Comparison of ENCODE assay signal across 7 cellular contexts in genomic region chr3:129003578-129004112, GRCh38. TPM values are rescaled to one million over a fixed set of nuclear protein-coding genes. Genes with fewer than 3 reads are reported as not detected.
DNase-seq lines count a peak whose midpoint lies in the region; ATAC-seq and TF ChIP-seq lines count a peak whose summit lies in the region.

No MANE protein-coding gene starts in this region.

- ATAC-seq in WTC11 = peak; percentile 12
- no peak for ATAC-seq in GM19328 (IDR thresholded peaks at IDR 0.05; ENCODE audit: unreplicated experiment)

- no peak overlapping the region for H3K23ac ChIP-seq in trophoblast cell (ENCODE audit: low read length)

- no peak overlapping the region for H2BK5ac ChIP-seq in trophoblast cell (ENCODE audit: low read depth, low read length, poor library complexity)

- peaks cover 26% of the 10 kb centered on the region for H3K27me3 ChIP-seq in effector memory CD4-positive, alpha-beta T cell (replicated peaks; ENCODE audit: control insufficient read depth, insufficient read depth, low read length, poor library complexity, severe bottlenecking)
- H3K27me3 ChIP-seq in trophoblast cell (ENCODE audit: insufficient read depth, low read length) (peaks cover 43% of the 10 kb centered on the region), MG63 (peaks cover 43% of the 10 kb centered on the region)

- peaks cover 30% of the 10 kb centered on the region for H3K4me1 ChIP-seq in effector memory CD4-positive, alpha-beta T cell (ENCODE audit: control insufficient read depth, insufficient read depth, low read length, poor library complexity, severe bottlenecking)
- peaks cover 0 to 14% of the 10 kb centered on the region in 2 experiments for H3K4me1 ChIP-seq in trophoblast cell (ENCODE audit: control insufficient read depth in 1 of 2, insufficient read depth in 2 of 2, low read length in 2 of 2)

- H4K91ac ChIP-seq in trophoblast cell (ENCODE audit: low read depth, low read length) = no peak overlapping the region

- POLR2A ChIA-PET in WTC11 (lab: Charles Lee) = interaction anchor here (1.0 kb wide), 1 partner anchor 9 kb away, joined by 3 read pairs; the partner anchor contains the start of gene CFAP92

- CTCF ChIA-PET in WTC11 (lab: Charles Lee) = interaction anchor here (0.9 to 1.4 kb wide), 8 partner anchors 10 to 243 kb away, joined by 3 to 8 read pairs (median 4); partner anchors contain the start of gene CFAP92

- no peak overlapping the region for H3K4ac ChIP-seq in trophoblast cell (ENCODE audit: low read depth, low read length)

- WGBS in trophoblast cell (ENCODE audit: extremely low coverage, insufficient coverage, insufficient read length) = no CpG with 5 or more reads among the region's 55 CpGs

- H3K27ac Mint-ChIP-seq in WTC11 = no peak overlapping the region

- H3K4me2 ChIP-seq in trophoblast cell (ENCODE audit: low read length) = no peak overlapping the region

- TF ChIP-seq CTCF in WTC11 (IDR thresholded peaks at IDR 0.05) = no peak

- H2BK12ac ChIP-seq in trophoblast cell (ENCODE audit: low read length) = no peak overlapping the region

- H3K18ac ChIP-seq in trophoblast cell (ENCODE audit: low read length) = no peak overlapping the region

- no peak overlapping the region for H4K12ac ChIP-seq in trophoblast cell (ENCODE audit: low read depth, low read length)

- no peak overlapping the region for H3K4me3 ChIP-seq in effector memory CD4-positive, alpha-beta T cell (ENCODE audit: insufficient read depth, low read depth, low read length, poor library complexity, severe bottlenecking)
- H3K4me3 ChIP-seq in trophoblast cell (ENCODE audit: low read depth, low read length) (no peak overlapping the region), MG63 (no peak overlapping the region)

- H2AK5ac ChIP-seq in trophoblast cell (ENCODE audit: low read length) = no peak overlapping the region

- no peak overlapping the region for H3K9ac ChIP-seq in trophoblast cell (ENCODE audit: low read length)

- peaks cover 97% of the 10 kb centered on the region for H3K27me3 Mint-ChIP-seq in WTC11 (ENCODE audit: low read depth)

- no peaks in the 10 kb centered on the region for H3K9me3 Mint-ChIP-seq in WTC11

- H3K9me3 ChIP-seq in effector memory CD4-positive, alpha-beta T cell (ENCODE audit: control insufficient read depth, low read length) = no peaks in the 10 kb centered on the region
- H3K9me3 ChIP-seq in trophoblast cell (ENCODE audit: insufficient read depth, low read depth, low read length) = peaks cover 16% of the 10 kb centered on the region
- no peaks in the 10 kb centered on the region for H3K9me3 ChIP-seq in MG63

- no peak overlapping the region for H3K27ac ChIP-seq in effector memory CD4-positive, alpha-beta T cell (ENCODE audit: insufficient read depth, low read length, poor library complexity, severe bottlenecking)
- no peak overlapping the region for H3K27ac ChIP-seq in trophoblast cell (ENCODE audit: low read depth, low read length)

- H2AFZ ChIP-seq in trophoblast cell (ENCODE audit: insufficient read depth, low read length, poor library complexity) = no peak overlapping the region

- no peak overlapping the region for H2BK120ac ChIP-seq in trophoblast cell (ENCODE audit: insufficient read depth, low read length, poor library complexity)

- H3K4me3 Mint-ChIP-seq in WTC11 = peak overlapping the region; percentile 54

- H3K4me1 Mint-ChIP-seq in WTC11 = peaks cover 23% of the 10 kb centered on the region

- no peaks in the 10 kb centered on the region for H3K36me3 Mint-ChIP-seq in WTC11

- H3K14ac ChIP-seq in trophoblast cell (ENCODE audit: low read length) = no peak overlapping the region

- DNase-seq in LoVo (ENCODE audit: low spot score) (peak; percentile 75), WTC11 (ENCODE audit: low spot score) (peak; percentile 54), trophoblast cell (peak; percentile 36 to 72), MG63 (no peak), NCI-H446 (lab: John Stamatoyannopoulos, UW) (no peak)
- peak; percentile 20 to 54 (median 29) for DNase-seq in effector memory CD4-positive, alpha-beta T cell

- H3K79me2 ChIP-seq in trophoblast cell (ENCODE audit: control insufficient read depth, insufficient read depth, low read length, poor library complexity) = no peaks in the 10 kb centered on the region

- H3K79me1 ChIP-seq in trophoblast cell (ENCODE audit: low read length) = no peaks in the 10 kb centered on the region

- no peaks in the 10 kb centered on the region for H3K36me3 ChIP-seq in effector memory CD4-positive, alpha-beta T cell (ENCODE audit: control insufficient read depth, insufficient read depth, low read length)
- H3K36me3 ChIP-seq in trophoblast cell (ENCODE audit: control insufficient read depth in 1 of 2, insufficient read depth in 2 of 2, low read length in 2 of 2) (no peaks in the 10 kb centered on the region), MG63 (no peaks in the 10 kb centered on the region)

- no peak overlapping the region for H4K8ac ChIP-seq in trophoblast cell (ENCODE audit: low read depth, low read length)

TF ChIP-seq in WTC11, 78 proteins besides CTCF, POLR2A, EP300 and RAD21:
- TF ChIP-seq ATF2 (CRISPR knock-in tag; IDR thresholded peaks at IDR 0.05; ENCODE audit: borderline replicate concordance, low read depth) (no peak), SP1 (CRISPR knock-in tag; conservative IDR thresholded peaks at IDR 0.05) (0 out of 2 replicates have a peak, but pooled peaks have one; percentile 33), KAT7 (CRISPR knock-in tag; IDR thresholded peaks at IDR 0.05; ENCODE audit: borderline replicate concordance) (0 out of 2 replicates have a peak, but pooled peaks have one; percentile 38), TP53 (CRISPR knock-in tag; IDR thresholded peaks at IDR 0.05) (peak; percentile 63; the same call in 1 of the 2 replicates), GABPB1 (CRISPR knock-in tag; IDR thresholded peaks at IDR 0.05) (peak; percentile 94), ESRRA (CRISPR knock-in tag; IDR thresholded peaks at IDR 0.05; ENCODE audit: borderline replicate concordance) (no peak)
TF ChIP-seq in WTC11: peak in this region for 4.

RNA-seq across cellular contexts. Expression of gene EFCC1, which starts 2.5 kb away (rescaled TPM):
- 0.16 to 0.31 TPM (median 0.16 TPM) in 3 replicates for total RNA-seq in WTC11 (2021)
- not detected in 2 replicates for polyA plus RNA-seq in trophoblast cell (2013)
- not detected in 2 replicates for total RNA-seq in MG63 (2014; rRNA removed; shearing (Covaris generic); ENCODE audit: low replicate concordance)

RNA-seq across cellular contexts. Expression of gene CFAP92, which starts 9.8 kb away (rescaled TPM):
- total RNA-seq in WTC11 (2021) = 2.3 to 2.9 TPM (median 2.6 TPM) in 3 replicates
- 0.10 and 0.15 TPM in 2 replicates for polyA plus RNA-seq in trophoblast cell (2013)
- not detected in 2 replicates for total RNA-seq in MG63 (2014; rRNA removed; shearing (Covaris generic); ENCODE audit: low replicate concordance)

RNA-seq across cellular contexts. Expression of gene GP9, which starts 56.9 kb away (rescaled TPM):
- total RNA-seq in WTC11 (2021) = not detected in 3 replicates
- polyA plus RNA-seq in trophoblast cell (2013) = not detected in 2 replicates
- not detected in 2 replicates for total RNA-seq in MG63 (2014; rRNA removed; shearing (Covaris generic); ENCODE audit: low replicate concordance)

Comparison
In these comparisons a context has a peak if more than half of its experiments do, and no peak if none do; other contexts are left out.
1. DNase-seq: peak in LoVo (single experiment), WTC11 (single experiment), effector memory CD4-positive, alpha-beta T cell (3 of 3) and trophoblast cell (2 of 2); none in MG63 (single experiment) and NCI-H446 (0 of 2).